In the genomic region with DNA sequence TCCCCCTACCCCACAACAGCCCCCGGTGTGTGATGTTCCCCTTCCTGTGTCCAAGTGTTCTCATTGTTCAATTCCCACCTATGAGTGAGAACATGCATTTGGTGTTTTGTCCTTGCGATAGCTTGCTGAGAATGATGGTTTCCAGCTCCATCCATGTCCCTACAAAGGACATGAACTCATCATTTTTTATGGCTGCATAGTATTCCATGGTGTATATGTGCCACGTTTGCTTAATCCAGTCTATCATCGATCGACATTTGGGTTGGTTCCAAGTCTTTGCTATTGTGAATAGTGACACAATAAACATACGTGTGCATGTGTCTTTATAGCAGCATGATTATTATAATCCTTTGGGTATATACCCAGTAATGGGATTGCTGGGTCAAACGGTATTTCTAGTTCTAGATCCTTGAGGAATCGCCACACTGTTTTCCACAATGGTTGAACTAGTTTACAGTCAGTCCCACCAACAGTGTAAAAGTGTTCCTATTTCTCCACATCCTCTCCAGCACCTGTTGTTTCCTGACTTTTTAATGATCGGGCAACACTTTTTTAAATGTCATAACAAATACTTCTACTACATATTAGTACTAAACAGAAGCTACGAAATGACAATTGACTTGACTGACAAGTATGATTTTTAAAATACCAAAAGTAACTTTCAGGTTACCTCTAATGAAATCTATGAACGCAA, we compare ENCODE assay signal across 8 cellular contexts. TPM values are rescaled to one million over a fixed set of nuclear protein-coding genes. Genes with fewer than 3 reads are reported as not detected.
DNase-seq lines count a peak whose midpoint lies in the region; ATAC-seq, FAIRE-seq and TF ChIP-seq lines count a peak whose summit lies in the region.
"Not testable (repeated sequence)": the region's sequence is repeated elsewhere in the genome, so short reads cannot be mapped to it uniquely, and the experiment has no call there.

No MANE protein-coding gene starts in this region.

- WGBS in GM23248 (ENCODE audit: low coverage in 1 of 2, low lambda C conversion rate in 2 of 2, missing lambda C conversion rate in 2 of 2), 2 experiments: 96 to 99% methylated on average over 10 to 11 of the region's 11 CpGs
- 95% methylated on average over 11 of the region's 11 CpGs for WGBS in esophagus muscularis mucosa
- 97% methylated on average over 11 of the region's 11 CpGs for WGBS in HepG2 (ENCODE audit: low lambda C conversion rate)

- POLR2A ChIA-PET in HepG2 (lab: Yijun Ruan, JAX): not testable (repeated sequence)

- H4K20me1 ChIP-seq in GM23248 (ENCODE audit: insufficient read depth): not testable (repeated sequence)
- peaks cover 30% of the 10 kb centered on the region for H4K20me1 ChIP-seq in HepG2 (ENCODE audit: insufficient read depth, low read length)

- CTCF ChIA-PET in HepG2 (lab: Yijun Ruan, JAX; ENCODE audit: low intra/inter-chr PET ratio, low total read pairs): not testable (repeated sequence)

- BruUV-seq in HepG2 (replicated peaks; lab: Mats Ljungman, UMichigan): not testable (repeated sequence)

- not testable (repeated sequence) for TF ChIP-seq RAD21 in HepG2 (CRISPR knock-in tag; IDR thresholded peaks at IDR 0.05)

- H3K27me3 ChIP-seq in GM23248 (replicated peaks; ENCODE audit: insufficient read depth); esophagus muscularis mucosa; HepG2 (ENCODE audit: control insufficient read depth in 1 of 2, insufficient read depth in 2 of 2, low read length in 2 of 2); vagina: not testable (repeated sequence)

- H3K36me3 Mint-ChIP-seq in T-helper 17 cell (ENCODE audit: low read depth): not testable (repeated sequence)
- peaks cover 80% of the 10 kb centered on the region for H3K36me3 Mint-ChIP-seq in activated T-helper 17 cell treated with anti-CD3 and anti-CD28 coated beads, Interleukin-2, amount 50 U/mL, for 72 hours (ENCODE audit: low read depth)
- H3K36me3 Mint-ChIP-seq in brain (peaks cover 52% of the 10 kb centered on the region), progenitor cell of endocrine pancreas (ENCODE audit: insufficient read depth) (peaks cover 34% of the 10 kb centered on the region)

- TF ChIP-seq CTCF in brain (conservative IDR thresholded peaks at IDR 0.05); esophagus muscularis mucosa (IDR thresholded peaks at IDR 0.05); HepG2 (CRISPR knock-in tag; IDR thresholded peaks at IDR 0.05); progenitor cell of endocrine pancreas (IDR thresholded peaks at IDR 0.05; ENCODE audit: unreplicated experiment); vagina (IDR thresholded peaks at IDR 0.05): not testable (repeated sequence)

- not testable (repeated sequence) for H2AFZ ChIP-seq in GM23248; HepG2 (ENCODE audit: low read length)

- ATAC-seq in T-helper 17 cell; activated T-helper 17 cell treated with anti-CD3 and anti-CD28 coated beads, Interleukin-2, amount 50 U/mL, for 72 hours (replicated peaks); HepG2: not testable (repeated sequence)

- not testable (repeated sequence) for TF ChIP-seq POLR2A in esophagus muscularis mucosa (IDR thresholded peaks at IDR 0.05; ENCODE audit: low read depth); HepG2 (IDR thresholded peaks at IDR 0.05; ENCODE audit: insufficient read depth in 1 of 2, low read depth in 2 of 2, low read length in 2 of 2); vagina (IDR thresholded peaks at IDR 0.05)

- H3K36me3 ChIP-seq in GM23248 (ENCODE audit: low read depth): not testable (repeated sequence)
- H3K36me3 ChIP-seq in esophagus muscularis mucosa (peaks cover 0 to 20% (median 15%) of the 10 kb centered on the region in 4 donors), HepG2 (replicated peaks in 1 of 2; ENCODE audit: control insufficient read depth in 1 of 2, insufficient read depth in 2 of 2, low read length in 2 of 2) (peaks cover 9 to 37% of the 10 kb centered on the region in 2 experiments), vagina (peaks cover 0 to 27% of the 10 kb centered on the region in 2 donors)

- H3K4me3 Mint-ChIP-seq in T-helper 17 cell; progenitor cell of endocrine pancreas (ENCODE audit: low read depth): not testable (repeated sequence)
- peak overlapping the region; percentile 98 for H3K4me3 Mint-ChIP-seq in activated T-helper 17 cell treated with anti-CD3 and anti-CD28 coated beads, Interleukin-2, amount 50 U/mL, for 72 hours
- peak overlapping the region in 3 of 5 experiments; percentile 27 to 65 (median 54) for H3K4me3 Mint-ChIP-seq in brain

- H3K4me3 ChIP-seq in GM23248, esophagus muscularis mucosa, vagina: not testable (repeated sequence)
- peak overlapping the region in 1 of 3 experiments; percentile 89; a peak in 1 of 6 replicates for H3K4me3 ChIP-seq in HepG2 (replicated peaks in 1 of 3; ENCODE audit: insufficient read depth in 1 of 3, low read depth in 2 of 3, low read length in 3 of 3)

- H3K4me2 ChIP-seq in GM23248 (ENCODE audit: unreplicated experiment): peak overlapping the region; percentile 90
- H3K4me2 ChIP-seq in HepG2 (ENCODE audit: low read depth, low read length): peak overlapping the region; percentile 82

- FAIRE-seq in HepG2 (lab: Jason Lieb, UNC): not testable (repeated sequence)

- peaks cover 81% of the 10 kb centered on the region for H3K79me2 ChIP-seq in GM23248 (ENCODE audit: insufficient read depth)
- peaks cover 82% of the 10 kb centered on the region for H3K79me2 ChIP-seq in HepG2 (ENCODE audit: insufficient read depth, low read length)

- in situ Hi-C loops in GM23248 (cut with MboI); HepG2 (cut with HindIII; ENCODE audit: extremely low pct_ligation_motif_present, low pct_unique_long_range_greater_than_20kb): not testable (repeated sequence)

- not testable (repeated sequence) for H3K9me3 ChIP-seq in GM23248 (ENCODE audit: low read depth); T-helper 17 cell (ENCODE audit: control insufficient read depth, low read length, poor library complexity, severe bottlenecking); esophagus muscularis mucosa; HepG2 (ENCODE audit: low read length); vagina

- TF ChIP-seq EP300 in esophagus muscularis mucosa (IDR thresholded peaks at IDR 0.05); HepG2 (IDR thresholded peaks at IDR 0.05; ENCODE audit: low read depth in 2 of 2, low read length in 2 of 2); HepG2 (CRISPR knock-in tag; IDR thresholded peaks at IDR 0.05; ENCODE audit: borderline replicate concordance): not testable (repeated sequence)

- H3K9me3 Mint-ChIP-seq in activated T-helper 17 cell treated with anti-CD3 and anti-CD28 coated beads, Interleukin-2, amount 50 U/mL, for 72 hours; brain; progenitor cell of endocrine pancreas (ENCODE audit: low read depth): not testable (repeated sequence)

- peak overlapping the region; percentile 83 for H3K27ac Mint-ChIP-seq in T-helper 17 cell
- H3K27ac Mint-ChIP-seq in activated T-helper 17 cell treated with anti-CD3 and anti-CD28 coated beads, Interleukin-2, amount 50 U/mL, for 72 hours; brain: not testable (repeated sequence)
- peak overlapping the region; percentile 24 for H3K27ac Mint-ChIP-seq in progenitor cell of endocrine pancreas

- not testable (repeated sequence) for H3K27me3 Mint-ChIP-seq in T-helper 17 cell; activated T-helper 17 cell treated with anti-CD3 and anti-CD28 coated beads, Interleukin-2, amount 50 U/mL, for 72 hours; brain; progenitor cell of endocrine pancreas

- peaks cover 24% of the 10 kb centered on the region for H3F3A ChIP-seq in GM23248 (ENCODE audit: insufficient read depth)

- H3K9me2 ChIP-seq in GM23248 (ENCODE audit: insufficient read depth): not testable (repeated sequence)

- H3K27ac ChIP-seq in GM23248 (0 out of 2 replicates have a peak overlapping the region, but pooled peaks have one; percentile 97), esophagus muscularis mucosa (replicated peaks in 1 of 4) (peak overlapping the region in 3 of 4 donors; percentile 4 to 100 (median 15)), vagina (peak overlapping the region; percentile 97)
- H3K27ac ChIP-seq in HepG2 (ENCODE audit: extremely low read length, insufficient read depth, low read length): not testable (repeated sequence)

- H3K4me1 Mint-ChIP-seq in T-helper 17 cell (peaks cover 40% of the 10 kb centered on the region), brain (peaks cover 34% of the 10 kb centered on the region), progenitor cell of endocrine pancreas (ENCODE audit: low read depth) (peaks cover 22% of the 10 kb centered on the region)
- peaks cover 40% of the 10 kb centered on the region for H3K4me1 Mint-ChIP-seq in activated T-helper 17 cell treated with anti-CD3 and anti-CD28 coated beads, Interleukin-2, amount 50 U/mL, for 72 hours

- intact Hi-C loops in esophagus muscularis mucosa (cut with DNase I): loop anchor here (10.0 kb wide), 2 partner anchors 121 to 151 kb away; no protein-coding TSS in a partner anchor
- intact Hi-C loops in HepG2 (cut with micrococcal nuclease; ENCODE audit: unreplicated experiment): loop anchor here (2.0 to 10.0 kb wide), 2 partner anchors 123 to 1001 kb away; partner anchors contain the start of genes RNU6-7 and RNU6-8
- intact Hi-C loops in vagina (cut with DNase I): not testable (repeated sequence)

- H3K4me1 ChIP-seq in GM23248 (ENCODE audit: insufficient read depth) (peaks cover 17% of the 10 kb centered on the region), esophagus muscularis mucosa (peaks cover 18 to 73% (median 68%) of the 10 kb centered on the region in 4 donors), HepG2 (ENCODE audit: insufficient read depth, low read length) (peaks cover 66% of the 10 kb centered on the region), vagina (peaks cover 49% of the 10 kb centered on the region)

- not testable (repeated sequence) for H3K9ac ChIP-seq in GM23248; HepG2 (ENCODE audit: insufficient read depth, low read depth, low read length)

- DNase-seq in GM23248; T-helper 17 cell; esophagus muscularis mucosa (ENCODE audit: extremely low spot score); HepG2 (ENCODE audit: low spot score); progenitor cell of endocrine pancreas (ENCODE audit: low spot score, unreplicated experiment); vagina (ENCODE audit: extremely low spot score in 2 of 2): not testable (repeated sequence)

RNA-seq across cellular contexts. Expression of gene HECTD1, which starts 3.5 kb away (rescaled TPM):
- 110 and 145 TPM in 2 replicates for total RNA-seq in GM23248 (2014; rRNA removed; shearing (Covaris generic))
- polyA plus RNA-seq in GM23248 (2016; fragmentation: Nextera tagmentation; extraction: Ambion mirVana) (39.0 and 44.5 TPM in 2 replicates), brain (ENCODE audit: insufficient read depth, low read depth, low replicate concordance) (57.7 TPM), HepG2 (2011; rRNA removed) (251 and 312 TPM in 2 replicates)
- total RNA-seq in T-helper 17 cell (100 to 1,000 TPM; 170 to 181 TPM), esophagus muscularis mucosa (100 to 1,000 TPM; 177 to 224 (median 206) TPM), HepG2 (2016; rRNA removed; fragmentation: Illumina TruSeq; extraction: Trizol) (560 and 761 TPM in 2 replicates), progenitor cell of endocrine pancreas (154 and 163 TPM in 2 replicates), vagina (325 TPM)
- total RNA-seq in activated T-helper 17 cell treated with anti-CD3 and anti-CD28 coated beads, Interleukin-2, amount 50 U/mL, for 72 hours: 10 to 100 TPM; 88.3 to 92.8 TPM
- total RNA-seq in HepG2 (2016; cell fraction: cytosol; rRNA removed; fragmentation: Illumina TruSeq; extraction: Trizol; ENCODE audit: low read depth): 152 and 185 TPM in 2 replicates
- total RNA-seq in HepG2 (2016; cell fraction: insoluble cytoplasmic fraction; rRNA removed; fragmentation: Illumina TruSeq; extraction: Trizol): 547 and 739 TPM in 2 replicates
- total RNA-seq in HepG2 (2016; cell fraction: membrane; rRNA removed; fragmentation: Illumina TruSeq; extraction: Trizol): 193 and 217 TPM in 2 replicates
- 529 and 592 TPM in 2 replicates for total RNA-seq in HepG2 (2016; cell fraction: nucleus; rRNA removed; fragmentation: Illumina TruSeq; extraction: Trizol)
- 136 and 176 TPM in 2 replicates for polyA plus RNA-seq in HepG2 (2011; cell fraction: cytosol; rRNA removed)
- 261 and 311 TPM in 2 replicates for polyA plus RNA-seq in HepG2 (2011; cell fraction: nucleus; rRNA removed)
- 201 and 210 TPM in 2 replicates for polyA plus RNA-seq in HepG2 (2012)
- 18.3 and 18.5 TPM in 2 replicates for polyA plus RNA-seq in HepG2 (2016; cell fraction: cytosol; fragmentation: Illumina TruSeq; extraction: Trizol; ENCODE audit: low read depth)
- polyA plus RNA-seq in HepG2 (2016; cell fraction: insoluble cytoplasmic fraction; fragmentation: Illumina TruSeq; extraction: Trizol; ENCODE audit: low read depth): 345 and 361 TPM in 2 replicates
- 42.8 and 42.9 TPM in 2 replicates for polyA plus RNA-seq in HepG2 (2016; cell fraction: membrane; fragmentation: Illumina TruSeq; extraction: Trizol; ENCODE audit: low read depth)
- 433 and 489 TPM in 2 replicates for polyA plus RNA-seq in HepG2 (2016; cell fraction: nucleus; fragmentation: Illumina TruSeq; extraction: Trizol; ENCODE audit: insufficient read depth, low read depth)
- 372 and 1,089 TPM in 2 replicates for polyA minus RNA-seq in HepG2 (2011; rRNA and poly(A)+ RNA removed; ENCODE audit: low replicate concordance)
- 426 and 459 TPM in 2 replicates for polyA minus RNA-seq in HepG2 (2011; cell fraction: cytosol; rRNA and poly(A)+ RNA removed)
- 772 and 919 TPM in 2 replicates for polyA minus RNA-seq in HepG2 (2011; cell fraction: nucleus; rRNA and poly(A)+ RNA removed)
